ENCODE assay signal across 8 cellular contexts in the genomic region with DNA sequence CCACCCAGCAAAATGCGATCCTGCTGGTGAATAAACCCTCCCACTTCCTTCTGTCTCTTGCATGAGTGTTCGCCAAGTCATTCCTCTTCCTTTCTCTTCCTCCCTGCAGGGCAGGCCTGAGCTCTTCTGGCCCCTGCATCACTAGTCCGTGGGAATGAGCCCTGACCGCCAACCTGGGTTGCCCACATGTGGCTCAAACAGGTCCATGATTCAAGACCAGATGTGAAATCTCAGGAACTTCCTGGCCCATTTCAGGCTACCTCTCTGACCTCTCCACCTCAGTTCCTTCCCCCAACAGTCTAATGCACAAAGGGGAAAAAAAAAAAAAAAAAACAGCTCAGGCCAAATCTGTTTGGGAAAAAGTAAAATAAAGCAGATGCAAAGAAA. TPM values are rescaled to one million over a fixed set of nuclear protein-coding genes. Genes with fewer than 3 reads are reported as not detected.
DNase-seq lines count a peak whose midpoint lies in the region; ATAC-seq, FAIRE-seq and TF ChIP-seq lines count a peak whose summit lies in the region.

No MANE protein-coding gene starts in this region.

- peak overlapping the region; percentile 62 to 70 for H3K9ac ChIP-seq in colonic mucosa (ENCODE audit: low read depth in 2 of 2, low read length in 2 of 2)

- peak; percentile 4 for ATAC-seq in GM19025 (IDR thresholded peaks at IDR 0.05; ENCODE audit: low read depth, unreplicated experiment)
- ATAC-seq in HG03520 (IDR thresholded peaks at IDR 0.05; ENCODE audit: unreplicated experiment) = no peak

- POLR2A ChIA-PET in GM10248 (lab: Yijun Ruan, JAX) = interaction anchor here (0.5 to 0.7 kb wide), 3 partner anchors 29 to 61 kb away, joined by 3 to 7 read pairs (median 6); no protein-coding TSS in a partner anchor

- intact Hi-C loops in colonic mucosa (cut with DNase I) = no loop called here

- TF ChIP-seq CTCF in colonic mucosa (IDR thresholded peaks at IDR 0.05) (no peak), GM10248 (IDR thresholded peaks at IDR 0.05; ENCODE audit: control extremely low read depth, extremely low read depth, low read depth, missing control alignments) (no peak)

- CTCF ChIA-PET in GM10248 (lab: Yijun Ruan, JAX) = interaction anchor here (2.2 kb wide), 1 partner anchor 50 kb away, joined by 5 read pairs; no protein-coding TSS in a partner anchor

- peaks cover 8% of the 10 kb centered on the region for H3K4me1 ChIP-seq in colonic mucosa

- no peaks in the 10 kb centered on the region for H3K9me3 ChIP-seq in colonic mucosa

- peak; percentile 84 for DNase-seq in NOMO-1 treated with dmso at 0.1 percent for 144 hours (lab: John Stamatoyannopoulos, UW; ENCODE audit: unreplicated experiment)
- peak; percentile 34 for DNase-seq in colonic mucosa
- DNase-seq in myocyte (ENCODE audit: low read depth) = peak; percentile 50
- no peak for DNase-seq in HTR-8/SVneo (ENCODE audit: insufficient read length, low spot score)
- DNase-seq in GM10248 (ENCODE audit: extremely low spot score) = no peak
- no peak for DNase-seq in DMS 273 (lab: John Stamatoyannopoulos, UW; ENCODE audit: unreplicated experiment)

- no peaks in the 10 kb centered on the region for H3K27me3 ChIP-seq in colonic mucosa

- no peak for FAIRE-seq in HTR-8/SVneo (lab: Jason Lieb, UNC)

- H3K36me3 ChIP-seq in colonic mucosa = no peaks in the 10 kb centered on the region

- peak overlapping the region; percentile 75 for H3K27ac ChIP-seq in colonic mucosa

- no peak overlapping the region for H3K4me3 ChIP-seq in colonic mucosa

RNA-seq across cellular contexts. Expression of gene YWHAG, which starts 5.4 kb away (rescaled TPM):
- total RNA-seq in colonic mucosa = 100 to 1,000 TPM; 104 to 121 TPM
- total RNA-seq in myocyte = 258 and 294 TPM in 2 replicates
- polyA plus RNA-seq in myocyte (2012) = 330 TPM

RNA-seq across cellular contexts. Expression of gene SSC4D, which starts 45.3 kb away (rescaled TPM):
- total RNA-seq in colonic mucosa (under 1 TPM; 0.42 to 0.45 TPM), myocyte (0.88 TPM in 1 of 2 replicates, not detected in the other)
- polyA plus RNA-seq in myocyte (2012) = 0.90 TPM

Comparison
In these comparisons a context has a peak if more than half of its experiments do, and no peak if none do; other contexts are left out.
1. DNase-seq: peak in NOMO-1 treated with dmso at 0.1 percent for 144 hours (single experiment), colonic mucosa (single experiment) and myocyte (single experiment); none in HTR-8/SVneo (single experiment), GM10248 (single experiment) and DMS 273 (single experiment).